ENCODE assay signal across 10 cellular contexts in genomic region chr18:8450013-8450412, GRCh38.
A peak's percentile ranks its signal among the peaks of the same experiment; 100 is the strongest.
DNase-seq lines count a peak whose midpoint lies in the region; ATAC-seq and TF ChIP-seq lines count a peak whose summit lies in the region.
"Had no signal": no experiment of that assay in that cellular context is flagged by ENCODE, and none has a peak within 500 bp of the region (broad histone marks: within the 10 kb centered on the region; RNA-seq: fewer than 3 reads in every experiment).

No MANE protein-coding gene starts in this region.

- H3K4me1 ChIP-seq in GM23338 (ENCODE audit: insufficient read depth) (no peaks in the 10 kb centered on the region), iPS DF 6.9 (ENCODE audit: control insufficient read depth, insufficient read depth, low read length) (no peaks in the 10 kb centered on the region)

- ATAC-seq in GM23338: peak; percentile 96
- no peak for ATAC-seq in HG02981 (IDR thresholded peaks at IDR 0.05; ENCODE audit: unreplicated experiment)
- ATAC-seq in GM19467 (IDR thresholded peaks at IDR 0.05; ENCODE audit: unreplicated experiment): no peak

- no peaks in the 10 kb centered on the region for H4K20me1 ChIP-seq in GM23338 (replicated peaks; ENCODE audit: insufficient read depth)

- H3K27me3 Mint-ChIP-seq in GM23338 (ENCODE audit: insufficient read depth, low read depth, poor library complexity): no peaks in the 10 kb centered on the region

- no CpG with 5 or more reads among the region's 5 CpGs for WGBS in iPS DF 6.9 (ENCODE audit: insufficient coverage, insufficient read length)

- peak; percentile 79 to 85 for TF ChIP-seq CTCF in GM23338 (conservative IDR thresholded peaks at IDR 0.05; ENCODE audit: low read depth in 2 of 2)

- no peaks in the 10 kb centered on the region for H3K9me3 ChIP-seq in iPS DF 6.9 (ENCODE audit: control insufficient read depth, insufficient read depth, low read length)

- no peaks in the 10 kb centered on the region for H3K79me2 ChIP-seq in GM23338 (replicated peaks; ENCODE audit: insufficient read depth)

- no peaks in the 10 kb centered on the region for H3K27me3 ChIP-seq in GM23338 (ENCODE audit: insufficient read depth)
- no peaks in the 10 kb centered on the region; the same call in 1 of the 2 replicates for H3K27me3 ChIP-seq in iPS DF 6.9 (ENCODE audit: control insufficient read depth, insufficient read depth, low read length)

- H3K4me3 ChIP-seq in GM23338 (no peak overlapping the region), iPS DF 6.9 (ENCODE audit: low read length) (no peak overlapping the region)

- H3K36me3 Mint-ChIP-seq in GM23338 (ENCODE audit: low read depth): no peaks in the 10 kb centered on the region

- no peak overlapping the region for H3K27ac Mint-ChIP-seq in GM23338

- peaks cover 10% of the 10 kb centered on the region; the same call in 1 of the 2 replicates for H3K9me2 ChIP-seq in GM23338 (ENCODE audit: insufficient read depth)

- H3K36me3 ChIP-seq in GM23338 (ENCODE audit: insufficient read depth) (no peaks in the 10 kb centered on the region), iPS DF 6.9 (ENCODE audit: control insufficient read depth, insufficient read depth, low read length) (no peaks in the 10 kb centered on the region)

- H3K27ac ChIP-seq in GM23338 (ENCODE audit: low read depth): no peak overlapping the region
- no peak overlapping the region for H3K27ac ChIP-seq in iPS DF 6.9 (ENCODE audit: low read length)

- no peak overlapping the region for H3K4me3 Mint-ChIP-seq in GM23338

- H3F3A ChIP-seq in GM23338 (replicated peaks; ENCODE audit: low read depth): no peaks in the 10 kb centered on the region

- H3K4me1 Mint-ChIP-seq in GM23338: no peaks in the 10 kb centered on the region

- no peak overlapping the region for H3K4me2 ChIP-seq in GM23338

- no peaks in the 10 kb centered on the region; the same call in 2 of the 3 replicates for H3K9me3 Mint-ChIP-seq in GM23338

- in situ Hi-C loops in SK-MEL-5 (cut with HindIII; ENCODE audit: low pct_unique_long_range_greater_than_20kb, low sequenced_read_pairs): no loop called here

- H2AFZ ChIP-seq in GM23338: no peak overlapping the region

- DNase-seq in AG08396 (ENCODE audit: low spot score) (peak; percentile 23), GM23338 (ENCODE audit: low spot score) (peak; percentile 86), SK-MEL-5 (ENCODE audit: low read depth, low spot score) (peak; percentile 74), iPS DF 6.9 (ENCODE audit: low read depth, low spot score) (peak; percentile 39), HUDEP-2 (lab: John Stamatoyannopoulos, UW; ENCODE audit: unreplicated experiment in 76 of 76) (no peak)
- no peak for DNase-seq in activated CD4-positive, alpha-beta T cell treated with anti-CD3 and anti-CD28 coated beads for 4 hours
- DNase-seq: GF-D8, NCI-H2107 had no signal

TF ChIP-seq in GM23338, 12 proteins besides CTCF, POLR2A, EP300 and RAD21 (continues in another document):
- TF ChIP-seq EZH2phosphoT487 (IDR thresholded peaks at IDR 0.05; ENCODE audit: unreplicated experiment) (no peak), POLR2AphosphoS5 (IDR thresholded peaks at IDR 0.05; ENCODE audit: low read depth) (no peak), NANOG (IDR thresholded peaks at IDR 0.05; ENCODE audit: borderline replicate concordance) (no peak), CREB1 (CRISPR knock-in tag; IDR thresholded peaks at IDR 0.05; ENCODE audit: low read depth) (no peak), ZNF331 (CRISPR knock-in tag; IDR thresholded peaks at IDR 0.05; ENCODE audit: low read depth) (no peak), ZNF114 (CRISPR knock-in tag; IDR thresholded peaks at IDR 0.05) (no peak), STAT1 (IDR thresholded peaks at IDR 0.05; ENCODE audit: unreplicated experiment) (no peak), EZH2 (IDR thresholded peaks at IDR 0.05; ENCODE audit: low read depth, unreplicated experiment) (no peak), REST (IDR thresholded peaks at IDR 0.05; ENCODE audit: unreplicated experiment) (no peak), JUNB (IDR thresholded peaks at IDR 0.05; ENCODE audit: unreplicated experiment) (no peak)
- TF ChIP-seq, protein P1, sequence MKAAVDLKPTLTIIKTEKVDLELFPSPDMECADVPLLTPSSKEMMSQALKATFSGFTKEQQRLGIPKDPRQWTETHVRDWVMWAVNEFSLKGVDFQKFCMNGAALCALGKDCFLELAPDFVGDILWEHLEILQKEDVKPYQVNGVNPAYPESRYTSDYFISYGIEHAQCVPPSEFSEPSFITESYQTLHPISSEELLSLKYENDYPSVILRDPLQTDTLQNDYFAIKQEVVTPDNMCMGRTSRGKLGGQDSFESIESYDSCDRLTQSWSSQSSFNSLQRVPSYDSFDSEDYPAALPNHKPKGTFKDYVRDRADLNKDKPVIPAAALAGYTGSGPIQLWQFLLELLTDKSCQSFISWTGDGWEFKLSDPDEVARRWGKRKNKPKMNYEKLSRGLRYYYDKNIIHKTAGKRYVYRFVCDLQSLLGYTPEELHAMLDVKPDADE (IDR thresholded peaks at IDR 0.05): no peak

Comparison
In these comparisons a context has a peak if more than half of its experiments do, and no peak if none do; other contexts are left out.
1. DNase-seq: peak in AG08396 (single experiment), GM23338 (single experiment), SK-MEL-5 (single experiment) and iPS DF 6.9 (single experiment); none in activated CD4-positive, alpha-beta T cell treated with anti-CD3 and anti-CD28 coated beads for 4 hours (0 of 2) and HUDEP-2 (0 of 76).